12 cellular contexts compared by ENCODE assay signal in the genomic region with DNA sequence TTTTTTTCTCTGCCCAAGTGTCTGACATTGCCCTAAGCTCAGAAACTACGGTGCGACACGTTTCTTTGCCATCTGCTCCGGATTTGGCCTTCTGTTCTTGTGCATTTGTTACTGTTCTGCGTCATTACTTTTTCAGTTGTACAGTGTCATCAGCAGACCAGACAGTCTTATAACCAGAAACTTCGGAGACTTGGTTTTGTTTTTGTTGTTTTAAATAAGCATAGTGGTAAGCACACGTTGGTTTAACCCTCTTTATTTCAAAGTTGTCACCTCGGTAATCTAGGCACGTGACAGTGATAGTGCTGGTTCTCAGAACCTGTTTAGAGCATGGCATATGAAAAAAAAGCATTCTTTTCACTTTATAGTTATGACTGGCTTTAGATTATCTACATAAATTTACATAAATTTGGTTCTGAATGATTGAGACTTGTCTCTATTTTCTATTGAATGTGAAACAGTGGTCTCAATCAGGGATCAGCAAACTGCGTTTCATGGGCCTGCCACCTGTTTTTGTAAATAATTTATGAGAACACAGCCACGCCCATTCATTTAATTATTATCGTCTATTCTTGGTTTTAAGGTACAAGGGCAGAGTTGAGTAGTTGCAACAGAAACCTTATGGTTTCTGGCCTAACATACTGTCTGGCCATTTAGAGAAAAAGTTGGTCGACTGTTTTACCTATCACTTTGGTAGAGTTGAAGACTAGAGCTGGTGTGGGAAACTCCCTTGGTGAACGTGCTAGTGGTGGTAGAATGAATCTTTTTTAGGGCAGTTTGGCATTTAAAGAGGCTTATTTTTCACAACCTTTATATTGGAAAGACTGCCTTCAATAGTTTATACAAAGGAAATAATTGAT.
A peak's percentile ranks its signal among the peaks of the same experiment; 100 is the strongest.
DNase-seq lines count a peak whose midpoint lies in the region; ATAC-seq and TF ChIP-seq lines count a peak whose summit lies in the region.
"Had no signal": no experiment of that assay in that cellular context is flagged by ENCODE, and none has a peak within 500 bp of the region (broad histone marks: within the 10 kb centered on the region; RNA-seq: fewer than 3 reads in every experiment).

No MANE protein-coding gene starts in this region.

- ATAC-seq in GM18498 (IDR thresholded peaks at IDR 0.05; ENCODE audit: unreplicated experiment) (peak; percentile 85), GM21423 (IDR thresholded peaks at IDR 0.05; ENCODE audit: unreplicated experiment) (peak; percentile 88), HG03103 (IDR thresholded peaks at IDR 0.05; ENCODE audit: low read depth, unreplicated experiment) (peak; percentile 69), activated B cell treated with CpG ODN at 0.5 μM for 24 hours (ENCODE audit: low read depth) (peak; percentile 70), T-helper 17 cell (no peak)
- ATAC-seq in CD8-positive, alpha-beta T cell: no peak
- ATAC-seq: HCT116, T-cell had no signal

- H3K36me3 ChIP-seq in CD8-positive, alpha-beta T cell (ENCODE audit: insufficient read depth, low read length): no peaks in the 10 kb centered on the region
- H3K36me3 ChIP-seq: BLaER1 treated with 17β-estradiol and CSF1 and Interleukin-3, amounts not matched to agents 10 nM and 100 nM had no signal

- H3K27me3 Mint-ChIP-seq in activated B cell treated with CpG ODN at 0.5 μM for 24 hours (no peaks in the 10 kb centered on the region), T-helper 17 cell (peaks cover 38% of the 10 kb centered on the region)
- H3K27me3 Mint-ChIP-seq in CD8-positive, alpha-beta T cell (ENCODE audit: low read depth): peaks cover 15% of the 10 kb centered on the region

- no peaks in the 10 kb centered on the region for H3K9me3 Mint-ChIP-seq in activated B cell treated with CpG ODN at 0.5 μM for 24 hours
- no peaks in the 10 kb centered on the region for H3K9me3 Mint-ChIP-seq in CD8-positive, alpha-beta T cell
- H3K9me3 Mint-ChIP-seq: T-cell had no signal

- H3K4me3 Mint-ChIP-seq in activated B cell treated with CpG ODN at 0.5 μM for 24 hours (peak overlapping the region; percentile 55), T-helper 17 cell (no peak overlapping the region)
- H3K4me3 Mint-ChIP-seq in CD8-positive, alpha-beta T cell: no peak overlapping the region
- H3K4me3 Mint-ChIP-seq: T-cell had no signal

- H3K36me3 Mint-ChIP-seq in activated B cell treated with CpG ODN at 0.5 μM for 24 hours (ENCODE audit: low read depth) (peaks cover 63% of the 10 kb centered on the region), T-helper 17 cell (ENCODE audit: low read depth) (no peaks in the 10 kb centered on the region)
- no peaks in the 10 kb centered on the region for H3K36me3 Mint-ChIP-seq in CD8-positive, alpha-beta T cell
- H3K36me3 Mint-ChIP-seq: T-cell had no signal

- H3K4me3 ChIP-seq in CD8-positive, alpha-beta T cell (ENCODE audit: low read depth, low read length): no peak overlapping the region
- H3K4me3 ChIP-seq: BLaER1 treated with 17β-estradiol and CSF1 and Interleukin-3, amounts not matched to agents 10 nM and 100 nM had no signal

- no peak for TF ChIP-seq CTCF in activated B cell treated with CpG ODN at 0.5 μM for 24 hours (IDR thresholded peaks at IDR 0.05)
- TF ChIP-seq CTCF in CD8-positive, alpha-beta T cell (IDR thresholded peaks at IDR 0.05): no peak

- intact Hi-C loops in activated B cell treated with CpG ODN at 0.5 μM for 24 hours (cut with micrococcal nuclease): no loop called here
- intact Hi-C loops in cardiac septum (cut with DNase I): no loop called here
- intact Hi-C loops in CD8-positive, alpha-beta T cell (cut with DNase I, micrococcal nuclease): no loop called here

- H3K4me1 ChIP-seq in CD8-positive, alpha-beta T cell (ENCODE audit: insufficient read depth, low read length): no peaks in the 10 kb centered on the region

- peaks cover 97% of the 10 kb centered on the region for H3K4me1 Mint-ChIP-seq in activated B cell treated with CpG ODN at 0.5 μM for 24 hours
- H3K4me1 Mint-ChIP-seq in CD8-positive, alpha-beta T cell (ENCODE audit: low read depth): no peaks in the 10 kb centered on the region
- peaks cover 9% of the 10 kb centered on the region for H3K4me1 Mint-ChIP-seq in T-helper 17 cell
- H3K4me1 Mint-ChIP-seq: T-cell had no signal

- no peak overlapping the region for H3K27ac ChIP-seq in CD8-positive, alpha-beta T cell (ENCODE audit: low read depth, low read length)
- H3K27ac ChIP-seq: BLaER1 treated with 17β-estradiol and CSF1 and Interleukin-3, amounts not matched to agents 10 nM and 100 nM had no signal

- no peak for DNase-seq in activated B cell treated with CpG ODN at 0.5 μM for 24 hours
- DNase-seq in cardiac septum (ENCODE audit: low spot score): no peak
- DNase-seq in CD8-positive, alpha-beta T cell: no peak
- DNase-seq in T-helper 17 cell: no peak
- no peak for DNase-seq in stimulated activated CD4-positive, alpha-beta T cell treated with anti-CD3 and anti-CD28 coated beads, Interleukin-15, amount 100 ng/mL, for 24 hours
- DNase-seq: NCI-H1417, T-cell had no signal

- H3K27me3 ChIP-seq in CD8-positive, alpha-beta T cell (ENCODE audit: insufficient read depth, low read length): peaks cover 3% of the 10 kb centered on the region
- H3K27me3 ChIP-seq: BLaER1 treated with 17β-estradiol and CSF1 and Interleukin-3, amounts not matched to agents 10 nM and 100 nM had no signal

- H3K27ac Mint-ChIP-seq in activated B cell treated with CpG ODN at 0.5 μM for 24 hours (peak overlapping the region; percentile 94), T-helper 17 cell (no peak overlapping the region)
- H3K27ac Mint-ChIP-seq in CD8-positive, alpha-beta T cell: no peak overlapping the region
- H3K27ac Mint-ChIP-seq: T-cell had no signal

- CTCF ChIA-PET in activated B cell treated with CpG ODN at 0.5 μM for 24 hours (lab: Charles Lee): interaction anchor here (0.8 kb wide), 1 partner anchor 86 kb away, joined by 3 read pairs; no protein-coding TSS in a partner anchor
- CTCF ChIA-PET in CD8-positive, alpha-beta T cell (lab: Charles Lee): no interaction called here

- no peaks in the 10 kb centered on the region for H3K9me3 ChIP-seq in CD8-positive, alpha-beta T cell (ENCODE audit: low read length)
- H3K9me3 ChIP-seq in T-helper 17 cell (ENCODE audit: control insufficient read depth, low read length, poor library complexity, severe bottlenecking): no peaks in the 10 kb centered on the region
- H3K9me3 ChIP-seq: BLaER1 treated with 17β-estradiol and CSF1 and Interleukin-3, amounts not matched to agents 10 nM and 100 nM had no signal

- POLR2A ChIA-PET in activated B cell treated with CpG ODN at 0.5 μM for 24 hours (lab: Charles Lee): interaction anchor here (0.5 to 2.0 kb wide), 11 partner anchors 8 to 313 kb away, joined by 3 to 9 read pairs (median 4); a partner anchor contains a TSS
- POLR2A ChIA-PET in CD8-positive, alpha-beta T cell (lab: Charles Lee): no interaction called here

Comparison
In these comparisons a context has a peak if more than half of its experiments do, and no peak if none do; other contexts are left out.
1. ATAC-seq: peak in GM18498 (single experiment), GM21423 (single experiment), HG03103 (single experiment) and activated B cell treated with CpG ODN at 0.5 μM for 24 hours (single experiment); none in CD8-positive, alpha-beta T cell (single experiment) and T-helper 17 cell (single experiment).